In the genomic region with DNA sequence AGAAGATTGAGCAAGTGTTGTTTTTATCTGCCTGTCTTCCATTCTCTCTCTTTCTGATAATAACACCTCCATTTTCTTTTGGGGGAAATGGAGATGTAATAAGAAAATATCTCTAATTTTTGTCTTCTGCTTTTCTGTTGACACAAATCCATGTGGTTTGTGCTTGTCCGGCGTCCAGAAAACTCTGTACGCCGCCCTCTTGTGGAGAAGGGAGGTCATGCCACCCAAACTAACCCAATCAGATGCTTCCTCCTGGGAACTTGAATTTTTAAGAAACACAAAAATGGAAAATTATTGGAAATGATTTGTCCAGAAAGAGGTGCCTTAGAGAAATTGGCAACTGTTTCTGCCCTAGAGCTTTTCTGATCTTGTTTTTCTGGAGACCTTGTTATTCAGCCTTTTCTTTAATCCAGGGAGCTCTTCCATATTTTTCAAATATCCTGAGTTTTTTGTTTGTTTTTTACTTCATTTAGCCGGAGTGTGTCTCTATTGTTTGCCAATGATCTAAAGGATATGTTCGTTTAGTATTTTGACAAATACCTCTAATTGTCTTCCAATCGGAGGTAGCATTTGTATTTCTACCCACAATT, we compare ENCODE assay signal across 8 cellular contexts. TPM values are rescaled to one million over a fixed set of nuclear protein-coding genes. Genes with fewer than 3 reads are reported as not detected.
DNase-seq lines count a peak whose midpoint lies in the region; ATAC-seq and TF ChIP-seq lines count a peak whose summit lies in the region.

No MANE protein-coding gene starts in this region.

- intact Hi-C loops in left colon (cut with DNase I, micrococcal nuclease), result no loop called here

- H3K4me3 Mint-ChIP-seq in stimulated activated naive CD8-positive, alpha-beta T cell treated with anti-CD3 and anti-CD28 coated beads, Interleukin-15, amount 100 ng/mL, for 72 hours, result no peak overlapping the region

- TF ChIP-seq CTCF in RWPE1 (conservative IDR thresholded peaks at IDR 0.05; ENCODE audit: low read depth), result peak; percentile 84
- TF ChIP-seq CTCF in brain microvascular endothelial cell (IDR thresholded peaks at IDR 0.05; ENCODE audit: low read depth, low read length, missing control alignments), result peak; percentile 93

- POLR2A ChIA-PET in RWPE1 (lab: Yijun Ruan, JAX; ENCODE audit: low non-redundant PET), result no interaction called here

- no peaks in the 10 kb centered on the region for H3K27me3 ChIP-seq in brain microvascular endothelial cell (replicated peaks)

- in situ Hi-C loops in brain microvascular endothelial cell (cut with HindIII; ENCODE audit: low pct_ligation_motif_present, low sequenced_read_pairs), result loop anchor here (25.0 kb wide), 1 partner anchor 486 kb away; no protein-coding TSS in a partner anchor

- peaks cover 14% of the 10 kb centered on the region for H3K27me3 Mint-ChIP-seq in stimulated activated naive CD8-positive, alpha-beta T cell treated with anti-CD3 and anti-CD28 coated beads, Interleukin-15, amount 100 ng/mL, for 72 hours

- DNase-seq in EH (ENCODE audit: low read depth), result peak; percentile 57
- peak; percentile 56 for DNase-seq in RWPE1 (ENCODE audit: low spot score)
- DNase-seq in brain microvascular endothelial cell, result peak; percentile 73
- peak in 1 of 2 donors; percentile 61 for DNase-seq in left colon
- peak; percentile 23 to 38 for DNase-seq in stimulated activated naive CD8-positive, alpha-beta T cell treated with anti-CD3 and anti-CD28 coated beads, Interleukin-15, amount 100 ng/mL, for 72 hours
- no peak for DNase-seq in epidermal melanocyte (ENCODE audit: insufficient read length, low spot score)

- H3K27ac ChIP-seq in RWPE1 (no peak overlapping the region), brain microvascular endothelial cell (no peak overlapping the region)

- CTCF ChIA-PET in RWPE1 (lab: Yijun Ruan, JAX), result interaction anchor here (0.6 to 1.0 kb wide), 3 partner anchors 21 to 1545 kb away, joined by 3 to 5 read pairs (median 4); no protein-coding TSS in a partner anchor

- ATAC-seq in HG03342 (IDR thresholded peaks at IDR 0.05; ENCODE audit: unreplicated experiment), result peak; percentile 69
- peak; percentile 50 for ATAC-seq in left colon
- ATAC-seq in stimulated activated naive CD8-positive, alpha-beta T cell treated with anti-CD3 and anti-CD28 coated beads, Interleukin-15, amount 100 ng/mL, for 72 hours, result no peak
- ATAC-seq in HG02885 (IDR thresholded peaks at IDR 0.05; ENCODE audit: poor library complexity, unreplicated experiment), result no peak

- H3K4me1 Mint-ChIP-seq in stimulated activated naive CD8-positive, alpha-beta T cell treated with anti-CD3 and anti-CD28 coated beads, Interleukin-15, amount 100 ng/mL, for 72 hours, result peaks cover 6% of the 10 kb centered on the region

- no peak overlapping the region for H3K27ac Mint-ChIP-seq in stimulated activated naive CD8-positive, alpha-beta T cell treated with anti-CD3 and anti-CD28 coated beads, Interleukin-15, amount 100 ng/mL, for 72 hours

- peaks cover 6 to 12% of the 10 kb centered on the region in 2 donors for H3K9me3 Mint-ChIP-seq in stimulated activated naive CD8-positive, alpha-beta T cell treated with anti-CD3 and anti-CD28 coated beads, Interleukin-15, amount 100 ng/mL, for 72 hours

- H3K36me3 ChIP-seq in brain microvascular endothelial cell (replicated peaks), result no peaks in the 10 kb centered on the region

- no peak overlapping the region for H3K4me3 ChIP-seq in brain microvascular endothelial cell (ENCODE audit: low read depth, low read length)

RNA-seq across cellular contexts. Expression of a gene that starts 17.8 kb away (rescaled TPM):
- total RNA-seq in left colon, result 1 to 10 TPM in 1 of 2 donors, under 1 TPM in 1; 0.21 to 1.5 TPM

Comparison
In these comparisons a context has a peak if more than half of its experiments do, and no peak if none do; other contexts are left out.
1. ATAC-seq: peak in HG03342 (single experiment) and left colon (single experiment); none in stimulated activated naive CD8-positive, alpha-beta T cell treated with anti-CD3 and anti-CD28 coated beads, Interleukin-15, amount 100 ng/mL, for 72 hours (single experiment) and HG02885 (single experiment).